ENCODE assay signal across 21 cellular contexts in the genomic region with DNA sequence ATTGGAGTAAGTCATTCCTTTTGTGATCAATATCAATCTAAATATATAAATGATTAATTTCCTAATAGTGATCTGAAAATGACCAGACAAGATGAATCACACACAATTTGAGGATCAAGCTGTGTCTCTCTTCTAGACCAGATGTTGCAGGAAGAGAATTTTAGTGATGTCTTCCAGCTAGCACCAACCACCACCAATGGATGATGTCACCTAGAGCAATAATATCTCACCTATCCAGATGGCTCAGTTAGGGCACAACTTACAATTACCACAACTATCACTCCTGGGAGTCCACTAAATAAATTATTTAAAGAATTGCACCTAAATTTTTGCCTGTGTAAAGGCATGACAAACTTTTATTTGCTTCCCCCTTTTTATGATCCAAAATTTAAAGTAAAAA. TPM values are rescaled to one million over a fixed set of nuclear protein-coding genes. Genes with fewer than 3 reads are reported as not detected.
"Had no signal": no experiment of that assay in that cellular context is flagged by ENCODE, and none has a peak within 500 bp of the region (broad histone marks: within the 10 kb centered on the region; RNA-seq: fewer than 3 reads in every experiment).

No MANE protein-coding gene starts in this region.

- ATAC-seq: Panc1, PC-3, T-helper 17 cell had no signal

- DNase-seq: Karpas-422, KBM-7, MM.1S, NCI-H1092 treated with DMSO at 0.1 percent for 48 hours, NCI-H1436 treated with DMSO at 0.1 percent for 48 hours, NCI-H1694, NCI-H187 treated with DMSO at 0.1 percent for 48 hours, NCI-H2081, NCI-H2107, NCI-H345, NCI-H524, NCI-H526 treated with DMSO at 0.1 percent for 48 hours, NCI-H774, PC-3, SHP77, SK-N-SH, SW 1271, T-helper 1 cell, T-helper 17 cell had no signal

- H3K27ac ChIP-seq: RWPE1 had no signal

- H3K9me3 ChIP-seq: SK-N-SH had no signal

RNA-seq across cellular contexts. Expression of gene RELN, which starts 25.2 kb away (rescaled TPM):
- total RNA-seq: T-helper 17 cell had no signal
